2 cellular contexts compared by ENCODE assay signal in genomic region chr14:62889354-62889753, GRCh38.
TF ChIP-seq lines count a peak whose summit lies in the region.

No MANE protein-coding gene starts in this region.

TF ChIP-seq in SK-N-SH, 30 proteins besides CTCF, POLR2A, EP300 and RAD21 (continued from another document):
- TF ChIP-seq USF2 (IDR thresholded peaks at IDR 0.05; ENCODE audit: borderline replicate concordance, low read depth, low read length) (no peak), YY1 (IDR thresholded peaks at IDR 0.05; ENCODE audit: low read depth) (no peak), FOXJ3 (CRISPR knock-in tag; IDR thresholded peaks at IDR 0.05) (no peak), RCOR1 (IDR thresholded peaks at IDR 0.05; ENCODE audit: low read length) (no peak), FOXM1 (IDR thresholded peaks at IDR 0.05; ENCODE audit: low read depth) (no peak), MXI1 (IDR thresholded peaks at IDR 0.05; ENCODE audit: low read depth, low read length) (no peak), PBX3 (IDR thresholded peaks at IDR 0.05) (no peak), TCF12 (IDR thresholded peaks at IDR 0.05) (no peak), NFIC (IDR thresholded peaks at IDR 0.05; ENCODE audit: borderline replicate concordance) (no peak), ZBTB33 (IDR thresholded peaks at IDR 0.05; ENCODE audit: borderline replicate concordance, low read depth) (no peak), GABPA (IDR thresholded peaks at IDR 0.05; ENCODE audit: low read depth) (no peak)

TF ChIP-seq in WTC11, 78 proteins besides CTCF, POLR2A, EP300 and RAD21 (continued from another document):
- TF ChIP-seq FOXP1 (CRISPR knock-in tag; IDR thresholded peaks at IDR 0.05; ENCODE audit: borderline replicate concordance) (no peak), ZNF219 (CRISPR knock-in tag; IDR thresholded peaks at IDR 0.05; ENCODE audit: borderline replicate concordance) (no peak), HMGXB4 (CRISPR knock-in tag; IDR thresholded peaks at IDR 0.05) (no peak), JUN (CRISPR knock-in tag; IDR thresholded peaks at IDR 0.05) (no peak), ZNF396 (CRISPR knock-in tag; IDR thresholded peaks at IDR 0.05; ENCODE audit: borderline replicate concordance) (no peak), ARID4B (CRISPR knock-in tag; IDR thresholded peaks at IDR 0.05; ENCODE audit: borderline replicate concordance) (no peak), CDX4 (CRISPR knock-in tag; IDR thresholded peaks at IDR 0.05; ENCODE audit: borderline replicate concordance) (no peak), E2F5 (CRISPR knock-in tag; IDR thresholded peaks at IDR 0.05) (no peak)
